13 cellular contexts compared by ENCODE assay signal in genomic region chr4:1206299-1207156, GRCh38. TPM values are rescaled to one million over a fixed set of nuclear protein-coding genes. Genes with fewer than 3 reads are reported as not detected.
DNase-seq lines count a peak whose midpoint lies in the region; ATAC-seq, FAIRE-seq and TF ChIP-seq lines count a peak whose summit lies in the region.
"Had no signal": no experiment of that assay in that cellular context is flagged by ENCODE, and none has a peak within 500 bp of the region (broad histone marks: within the 10 kb centered on the region; RNA-seq: fewer than 3 reads in every experiment).

No MANE protein-coding gene starts in this region.

- no peak overlapping the region for H3K27ac ChIP-seq in K562 (ENCODE audit: extremely low read depth, low read depth, low read length)
- no peak overlapping the region for H3K27ac ChIP-seq in mesenchymal stem cell (ENCODE audit: low read length, poor library complexity, severe bottlenecking)
- H3K27ac ChIP-seq in aorta (ENCODE audit: low read depth in 1 of 2, low read length in 2 of 2): no peak overlapping the region
- H3K27ac ChIP-seq in hepatocyte: no peak overlapping the region
- H3K27ac ChIP-seq: SJSA1, testis had no signal

- peak overlapping the region; percentile 78 for H2BK120ac ChIP-seq in mesenchymal stem cell (ENCODE audit: low read depth, low read length)

- in situ Hi-C loops in K562 (cut with MboI): no loop called here

- 43% methylated on average over 17 of the region's 21 CpGs for WGBS in K562 (ENCODE audit: insufficient coverage, low coverage, missing lambda C conversion rate)
- WGBS in mesenchymal stem cell: 95% methylated on average over 21 of the region's 21 CpGs
- 90 to 94% methylated on average over 20 to 21 of the region's 21 CpGs for WGBS in aorta, 2 donors
- 97% methylated on average over 18 of the region's 21 CpGs for WGBS in hepatocyte (ENCODE audit: low lambda C conversion rate, missing lambda C conversion rate)

- H2BK12ac ChIP-seq in mesenchymal stem cell (ENCODE audit: low read length in 2 of 2): peak overlapping the region; percentile 76 to 92

- H4K91ac ChIP-seq in mesenchymal stem cell (ENCODE audit: low read length): peak overlapping the region; percentile 87

- no peak overlapping the region for H3K23ac ChIP-seq in mesenchymal stem cell (ENCODE audit: low read length in 2 of 2)

- H3K9ac ChIP-seq in K562 (ENCODE audit: insufficient read depth in 1 of 2, low read depth in 2 of 2, low read length in 2 of 2): no peak overlapping the region
- no peak overlapping the region for H3K9ac ChIP-seq in mesenchymal stem cell (ENCODE audit: low read length)

- no peak for TF ChIP-seq RAD21 in K562 (CRISPR knock-in tag; conservative IDR thresholded peaks at IDR 0.05 in 1 of 2, IDR thresholded peaks at IDR 0.05 in 1 of 2)

- peak overlapping the region; percentile 75 to 76 for H3K4ac ChIP-seq in mesenchymal stem cell (ENCODE audit: low read depth in 1 of 2, low read length in 2 of 2)

- H3K4me3 ChIP-seq in K562 (no peak overlapping the region), mesenchymal stem cell (ENCODE audit: insufficient read depth in 1 of 2, low read depth in 1 of 2, low read length in 2 of 2) (no peak overlapping the region), aorta (ENCODE audit: low read length in 2 of 2) (no peak overlapping the region), hepatocyte (no peak overlapping the region)
- H3K4me3 ChIP-seq: SJSA1, testis had no signal

- H3K79me1 ChIP-seq in mesenchymal stem cell (replicated peaks; ENCODE audit: low read length, poor library complexity, severe bottlenecking): peaks cover 8% of the 10 kb centered on the region

- peaks cover 6 to 67% of the 10 kb centered on the region in 2 experiments; a peak in 4 of 5 replicates for H3K4me1 ChIP-seq in K562 (replicated peaks in 1 of 2; ENCODE audit: control insufficient read depth in 2 of 2, insufficient read depth in 2 of 2, low read length in 2 of 2)
- H3K4me1 ChIP-seq in mesenchymal stem cell (ENCODE audit: control insufficient read depth, insufficient read depth, low read depth, low read length): peaks cover 75% of the 10 kb centered on the region
- no peaks in the 10 kb centered on the region for H3K4me1 ChIP-seq in aorta (ENCODE audit: control insufficient read depth in 1 of 2, insufficient read depth in 2 of 2, low read length in 2 of 2)
- H3K4me1 ChIP-seq in hepatocyte (ENCODE audit: insufficient read depth): peaks cover 66% of the 10 kb centered on the region
- H3K4me1 ChIP-seq: SJSA1 had no signal

- H3K36me3 ChIP-seq in K562 (ENCODE audit: control insufficient read depth, insufficient read depth, low read length) (peaks cover 8% of the 10 kb centered on the region; the same call in 1 of the 3 replicates), mesenchymal stem cell (ENCODE audit: control insufficient read depth in 1 of 2, insufficient read depth in 2 of 2, low read depth in 1 of 2, low read length in 2 of 2) (peaks cover 9 to 49% of the 10 kb centered on the region in 2 experiments), aorta (ENCODE audit: control insufficient read depth in 1 of 2, insufficient read depth in 2 of 2, low read length in 1 of 2) (no peaks in the 10 kb centered on the region), hepatocyte (replicated peaks; ENCODE audit: insufficient read depth, low read depth) (no peaks in the 10 kb centered on the region)
- H3K36me3 ChIP-seq: SJSA1 had no signal

- peak overlapping the region; percentile 96 for H2BK15ac ChIP-seq in mesenchymal stem cell (ENCODE audit: low read depth, poor library complexity, severe bottlenecking)

- no peak for TF ChIP-seq POLR2A in K562 (conservative IDR thresholded peaks at IDR 0.05)

- no peak for TF ChIP-seq EP300 in K562 (IDR thresholded peaks at IDR 0.05; ENCODE audit: low read length)

- H3K79me2 ChIP-seq in K562 (ENCODE audit: control insufficient read depth, insufficient read depth, low read length) (no peaks in the 10 kb centered on the region), hepatocyte (no peaks in the 10 kb centered on the region)

- FAIRE-seq in K562 (lab: Jason Lieb, UNC): no peak

- H3K4me2 ChIP-seq in K562 (ENCODE audit: insufficient read depth, low read length) (no peak overlapping the region), mesenchymal stem cell (ENCODE audit: low read length, poor library complexity, severe bottlenecking) (no peak overlapping the region), hepatocyte (no peak overlapping the region)

- peak overlapping the region in 1 of 2 experiments; percentile 49 for H3K14ac ChIP-seq in mesenchymal stem cell (ENCODE audit: low read length in 2 of 2)

- no peaks in the 10 kb centered on the region; the same call in 1 of the 2 replicates for H4K20me1 ChIP-seq in K562 (replicated peaks; ENCODE audit: control insufficient read depth, insufficient read depth, low read length)
- no peaks in the 10 kb centered on the region for H4K20me1 ChIP-seq in hepatocyte (ENCODE audit: insufficient read depth, poor library complexity, severe bottlenecking)

- DNase-seq in stimulated activated CD4-positive, alpha-beta T cell treated with anti-CD3 and anti-CD28 coated beads, Interleukin-4, amount 100 ng/mL, for 1 hour: peak; percentile 0
- DNase-seq in stimulated activated CD4-positive, alpha-beta T cell treated with anti-CD3 and anti-CD28 coated beads, Interleukin-2, amount 100 ng/mL, for 48 hours: no peak
- DNase-seq in K562 (ENCODE audit: extremely low read depth in 1 of 4, low spot score in 3 of 4) (no peak), mesenchymal stem cell (no peak), aorta (peak; percentile 38 to 70), hepatocyte (ENCODE audit: low spot score) (no peak)
- DNase-seq in effector CD8-positive, alpha-beta T cell (lab: John Stamatoyannopoulos, UW): no peak
- DNase-seq: COR-L47, NCI-H146, NCI-H69, testis had no signal

- H3K18ac ChIP-seq in mesenchymal stem cell (ENCODE audit: low read depth in 1 of 2, low read length in 2 of 2): peak overlapping the region; percentile 87

- H3K27me3 ChIP-seq in K562 (ENCODE audit: control insufficient read depth in 2 of 2, insufficient read depth in 2 of 2, low read length in 2 of 2) (no peaks in the 10 kb centered on the region), mesenchymal stem cell (ENCODE audit: control insufficient read depth in 1 of 2, insufficient read depth in 1 of 2, low read length in 2 of 2) (no peaks in the 10 kb centered on the region), aorta (ENCODE audit: control insufficient read depth in 1 of 2, insufficient read depth in 2 of 2, low read length in 1 of 2) (no peaks in the 10 kb centered on the region), hepatocyte (no peaks in the 10 kb centered on the region)
- H3K27me3 ChIP-seq: SJSA1, testis had no signal

- intact Hi-C loops in K562 (cut with micrococcal nuclease): no loop called here
- intact Hi-C loops in aorta (cut with DNase I): no loop called here

- CTCF ChIA-PET in K562 (lab: Yijun Ruan, JAX; ENCODE audit: low intra/inter-chr PET ratio): no interaction called here

- no TSS peak for BruUV-seq in K562 (replicated peaks; lab: Mats Ljungman, UMichigan)

- POLR2A ChIA-PET in K562 (lab: Yijun Ruan, JAX): interaction anchor here (0.6 kb wide), 2 partner anchors 9 to 33 kb away, joined by 3 read pairs; no protein-coding TSS in a partner anchor

- no peaks in the 10 kb centered on the region for H3K9me2 ChIP-seq in hepatocyte (replicated peaks; ENCODE audit: insufficient read depth)

- no peaks in the 10 kb centered on the region for H3K9me1 ChIP-seq in K562 (ENCODE audit: control insufficient read depth, insufficient read depth, low read length)

- H2AK5ac ChIP-seq in mesenchymal stem cell (ENCODE audit: low read length, severe bottlenecking): no peak overlapping the region

- H2BK5ac ChIP-seq in mesenchymal stem cell (ENCODE audit: low read depth, low read length, poor library complexity, severe bottlenecking): no peak overlapping the region

- H2AFZ ChIP-seq in K562 (ENCODE audit: low read depth, low read length): no peak overlapping the region
- H2AFZ ChIP-seq in mesenchymal stem cell (ENCODE audit: low read depth, low read length): no peak overlapping the region
- H2AFZ ChIP-seq in hepatocyte: no peak overlapping the region

- peak overlapping the region; percentile 82 for H4K8ac ChIP-seq in mesenchymal stem cell (ENCODE audit: low read length)

- H3K9me3 ChIP-seq in K562 (replicated peaks; ENCODE audit: control insufficient read depth, insufficient read depth, low read depth, low read length) (no peaks in the 10 kb centered on the region), mesenchymal stem cell (ENCODE audit: control insufficient read depth, low read length) (no peaks in the 10 kb centered on the region), aorta (ENCODE audit: control insufficient read depth, low read length) (no peaks in the 10 kb centered on the region), hepatocyte (ENCODE audit: low read depth) (no peaks in the 10 kb centered on the region)
- H3K9me3 ChIP-seq: SJSA1, testis had no signal

- no peak for ATAC-seq in K562
- ATAC-seq in aorta (ENCODE audit: low FRiP score): no peak
- no peak for ATAC-seq in GM19467 (IDR thresholded peaks at IDR 0.05; ENCODE audit: unreplicated experiment)

- TF ChIP-seq CTCF in K562 (IDR thresholded peaks at IDR 0.05 in 2 of 3, conservative IDR thresholded peaks at IDR 0.05 in 1 of 3; ENCODE audit: insufficient read depth in 2 of 3, low read depth in 1 of 3, low read length in 3 of 3): no peak
- TF ChIP-seq CTCF in hepatocyte (IDR thresholded peaks at IDR 0.05; ENCODE audit: poor library complexity): no peak

RNA-seq across cellular contexts. Expression of gene SPON2, which starts 34.1 kb away (rescaled TPM):
- total RNA-seq in K562 (2011; cell fraction: chromatin; rRNA removed; ENCODE audit: low replicate concordance): 8.1 and 12.5 TPM in 2 replicates
- total RNA-seq in K562 (2011; cell fraction: nucleolus; rRNA removed): 8.2 and 12.8 TPM in 2 replicates
- total RNA-seq in K562 (2011; cell fraction: nucleoplasm; rRNA removed): 7.3 and 9.4 TPM in 2 replicates
- total RNA-seq in K562 (2014; rRNA removed) (0.65 and 1.1 TPM in 2 replicates), K562 (2014; rRNA removed; fragmentation: Illumina TruSeq; extraction: Trizol) (0.54 and 0.69 TPM in 2 replicates), K562 (2015; rRNA removed; fragmentation: Illumina TruSeq; extraction: Trizol) (0.57 and 0.83 TPM in 2 replicates), K562 (2021) (1.4 and 1.8 TPM in 2 replicates), aorta (10 to 100 TPM in 1 of 2 donors, 1 to 10 TPM in 1; 5.7 to 40.8 TPM), hepatocyte (308 and 403 TPM in 2 replicates)
- polyA plus RNA-seq in K562 (2011; rRNA removed) (2.2 and 4.8 TPM in 2 replicates), K562 (2014; fragmentation: Illumina TruSeq; extraction: Trizol) (0.74 and 1.1 TPM in 2 replicates), K562 (2014; fragmentation: Nextera tagmentation; extraction: Ambion mirVana) (under 1 TPM; 0.21 to 0.27 TPM), K562 (2014; rRNA removed) (0.77 and 0.84 TPM in 2 replicates), aorta (1 to 10 TPM; 4.9 to 5.4 TPM), hepatocyte (1,210 and 1,380 TPM in 2 replicates)
- polyA plus RNA-seq in K562 (2011; cell fraction: cytosol; rRNA removed): 2.3 and 4.7 TPM in 2 replicates
- polyA plus RNA-seq in K562 (2011; cell fraction: nucleus; rRNA removed): 4.1 and 5.8 TPM in 2 replicates
- polyA plus RNA-seq in K562 (2012): 1.4 and 2.4 TPM in 2 replicates
- 0.60 and 0.87 TPM in 2 replicates for polyA minus RNA-seq in K562 (2011; rRNA and poly(A)+ RNA removed)
- polyA minus RNA-seq in K562 (2011; cell fraction: cytosol; rRNA and poly(A)+ RNA removed): 2.3 and 3.7 TPM in 2 replicates
- 1.8 and 4.2 TPM in 2 replicates for polyA minus RNA-seq in K562 (2011; cell fraction: nucleus; rRNA and poly(A)+ RNA removed)
- 3,023 TPM for polyA plus RNA-seq in mesenchymal stem cell (2013, experiment 1 of 2)
- 3,062 TPM for polyA plus RNA-seq in mesenchymal stem cell (2013, experiment 2 of 2)

RNA-seq across cellular contexts. Expression of gene CTBP1, which starts 42.4 kb away (rescaled TPM):
- 63.5 and 142 TPM in 2 replicates for total RNA-seq in K562 (2011; cell fraction: chromatin; rRNA removed; ENCODE audit: low replicate concordance)
- 94.5 and 102 TPM in 2 replicates for total RNA-seq in K562 (2011; cell fraction: nucleolus; rRNA removed)
- 48.0 and 62.1 TPM in 2 replicates for total RNA-seq in K562 (2011; cell fraction: nucleoplasm; rRNA removed)
- total RNA-seq in K562 (2014; rRNA removed): 162 and 230 TPM in 2 replicates
- total RNA-seq in K562 (2014; rRNA removed; fragmentation: Illumina TruSeq; extraction: Trizol): 27.2 and 30.4 TPM in 2 replicates
- total RNA-seq in K562 (2015; rRNA removed; fragmentation: Illumina TruSeq; extraction: Trizol): 67.9 and 70.4 TPM in 2 replicates
- total RNA-seq in K562 (2021): 134 and 148 TPM in 2 replicates
- polyA plus RNA-seq in K562 (2011; rRNA removed): 68.2 and 72.3 TPM in 2 replicates
- polyA plus RNA-seq in K562 (2011; cell fraction: cytosol; rRNA removed): 113 and 437 TPM in 2 replicates
- polyA plus RNA-seq in K562 (2011; cell fraction: nucleus; rRNA removed): 168 and 330 TPM in 2 replicates
- 113 and 126 TPM in 2 replicates for polyA plus RNA-seq in K562 (2012)
- polyA plus RNA-seq in K562 (2014; fragmentation: Illumina TruSeq; extraction: Trizol): 64.0 and 116 TPM in 2 replicates
- 10 to 100 TPM; 14.5 to 20.0 TPM for polyA plus RNA-seq in K562 (2014; fragmentation: Nextera tagmentation; extraction: Ambion mirVana)
- polyA plus RNA-seq in K562 (2014; rRNA removed): 111 and 118 TPM in 2 replicates
- polyA minus RNA-seq in K562 (2011; rRNA and poly(A)+ RNA removed): 33.8 and 54.2 TPM in 2 replicates
- polyA minus RNA-seq in K562 (2011; cell fraction: cytosol; rRNA and poly(A)+ RNA removed): 135 and 154 TPM in 2 replicates
- 39.7 and 56.8 TPM in 2 replicates for polyA minus RNA-seq in K562 (2011; cell fraction: nucleus; rRNA and poly(A)+ RNA removed)
- polyA plus RNA-seq in mesenchymal stem cell (2013, experiment 1 of 2): 96.7 TPM
- polyA plus RNA-seq in mesenchymal stem cell (2013, experiment 2 of 2): 92.8 TPM
- total RNA-seq in aorta: 100 to 1,000 TPM; 111 to 145 TPM
- 10 to 100 TPM; 66.4 to 96.5 TPM for polyA plus RNA-seq in aorta
- total RNA-seq in hepatocyte: 129 and 169 TPM in 2 replicates
- polyA plus RNA-seq in hepatocyte: 147 and 179 TPM in 2 replicates

Comparison
In these comparisons a context has a peak if more than half of its experiments do, and no peak if none do; other contexts are left out.
1. DNase-seq: peak in stimulated activated CD4-positive, alpha-beta T cell treated with anti-CD3 and anti-CD28 coated beads, Interleukin-4, amount 100 ng/mL, for 1 hour (single experiment) and aorta (2 of 2); none in stimulated activated CD4-positive, alpha-beta T cell treated with anti-CD3 and anti-CD28 coated beads, Interleukin-2, amount 100 ng/mL, for 48 hours (0 of 2), K562 (0 of 4), mesenchymal stem cell (single experiment), hepatocyte (single experiment) and effector CD8-positive, alpha-beta T cell (single experiment).